In the genomic region with DNA sequence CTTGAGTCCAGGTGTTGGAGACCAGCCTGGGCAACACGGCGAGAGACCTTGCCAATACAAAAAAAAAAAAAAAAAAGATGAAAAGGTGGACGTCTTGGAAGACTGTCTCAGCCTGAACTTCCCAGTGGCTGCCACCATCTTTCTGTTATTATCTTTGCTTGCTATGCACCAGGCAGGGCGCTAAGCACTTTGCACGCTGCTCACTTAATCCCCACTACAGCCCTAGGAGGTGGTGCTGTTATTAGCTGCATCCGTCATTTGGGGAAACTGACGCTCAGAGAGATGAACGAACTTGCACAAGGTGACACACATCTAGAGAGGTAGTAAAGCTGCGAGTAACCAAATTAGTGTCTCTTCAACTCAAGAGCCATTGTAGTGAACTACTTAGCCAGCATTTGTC, we compare ENCODE assay signal across 1 cellular context.
TF ChIP-seq lines count a peak whose summit lies in the region.

No MANE protein-coding gene starts in this region.

TF ChIP-seq in HCT116, 20 proteins besides CTCF, POLR2A, EP300 and RAD21 (continued from another document):
- no peak for TF ChIP-seq TCF7L2 (IDR thresholded peaks at IDR 0.05; ENCODE audit: borderline replicate concordance, extremely low read depth, insufficient read depth, insufficient read length)
- TF ChIP-seq CEBPB (IDR thresholded peaks at IDR 0.05; ENCODE audit: low read depth) = no peak
- TF ChIP-seq, protein P1, sequence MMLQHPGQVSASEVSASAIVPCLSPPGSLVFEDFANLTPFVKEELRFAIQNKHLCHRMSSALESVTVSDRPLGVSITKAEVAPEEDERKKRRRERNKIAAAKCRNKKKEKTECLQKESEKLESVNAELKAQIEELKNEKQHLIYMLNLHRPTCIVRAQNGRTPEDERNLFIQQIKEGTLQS (IDR thresholded peaks at IDR 0.05) = no peak
- no peak for TF ChIP-seq YY1 (IDR thresholded peaks at IDR 0.05; ENCODE audit: extremely low read depth, insufficient replicate concordance, low read depth, low read length)
- TF ChIP-seq JUND (IDR thresholded peaks at IDR 0.05) = no peak
- no peak for TF ChIP-seq SRF (IDR thresholded peaks at IDR 0.05; ENCODE audit: low read depth)
- no peak for TF ChIP-seq SP1 (IDR thresholded peaks at IDR 0.05; ENCODE audit: low read depth)
- no peak for TF ChIP-seq EGR1 (IDR thresholded peaks at IDR 0.05; ENCODE audit: low read depth)
